9 cellular contexts compared by ENCODE assay signal in genomic region chr21:37006243-37006520, GRCh38. TPM values are rescaled to one million over a fixed set of nuclear protein-coding genes. Genes with fewer than 3 reads are reported as not detected.
DNase-seq lines count a peak whose midpoint lies in the region; ATAC-seq and TF ChIP-seq lines count a peak whose summit lies in the region.
"Had no signal": no experiment of that assay in that cellular context is flagged by ENCODE, and none has a peak within 500 bp of the region (broad histone marks: within the 10 kb centered on the region; RNA-seq: fewer than 3 reads in every experiment).

No MANE protein-coding gene starts in this region.

- H3K4me1 Mint-ChIP-seq in CD4-positive, alpha-beta memory T cell = peaks cover 13 to 25% (median 18%) of the 10 kb centered on the region in 4 donors
- H3K4me1 Mint-ChIP-seq in T-cell = peaks cover 20 to 25% (median 22%) of the 10 kb centered on the region in 3 donors

- peaks cover 25% of the 10 kb centered on the region for H3K4me1 ChIP-seq in CD4-positive, alpha-beta memory T cell (ENCODE audit: insufficient read depth, low read length)
- H3K4me1 ChIP-seq in esophagus squamous epithelium (peaks cover 12 to 29% (median 13%) of the 10 kb centered on the region in 3 donors), prostate gland (replicated peaks) (no peaks in the 10 kb centered on the region)

- H3K4me3 ChIP-seq in CD4-positive, alpha-beta memory T cell (ENCODE audit: low read length in 2 of 2) = peak overlapping the region in 1 of 2 donors; percentile 38
- H3K4me3 ChIP-seq in esophagus squamous epithelium (peak overlapping the region; percentile 41 to 75 (median 51)), prostate gland (peak overlapping the region; percentile 38 to 53)

- peaks cover 12 to 13% of the 10 kb centered on the region in 2 donors for H3K27me3 Mint-ChIP-seq in CD4-positive, alpha-beta memory T cell
- peaks cover 11 to 29% of the 10 kb centered on the region in 2 donors for H3K27me3 Mint-ChIP-seq in T-cell

- POLR2A ChIA-PET in CD4-positive, alpha-beta memory T cell (lab: Charles Lee; ENCODE audit: partially characterized antibody) = interaction anchor here (1.5 kb wide), 1 partner anchor 40 kb away, joined by 5 read pairs; the partner anchor contains the start of gene HLCS
- POLR2A ChIA-PET in T-cell (lab: Charles Lee) = interaction anchor here in 1 of 2 donors (0.6 kb wide), 1 partner anchor 354 kb away, joined by 3 read pairs; no protein-coding TSS in a partner anchor

- no peak overlapping the region for H3K27ac Mint-ChIP-seq in CD4-positive, alpha-beta memory T cell
- no peak overlapping the region for H3K27ac Mint-ChIP-seq in T-cell

- CTCF ChIA-PET in CD4-positive, alpha-beta memory T cell (lab: Charles Lee; ENCODE audit: partially characterized antibody) = interaction anchor here (1.0 to 1.5 kb wide), 3 partner anchors 17 to 376 kb away, joined by 3 to 5 read pairs (median 4); no protein-coding TSS in a partner anchor
- CTCF ChIA-PET in T-cell (lab: Charles Lee) = interaction anchor here (1.0 to 1.2 kb wide), 3 partner anchors 15 to 18 kb away, joined by 3 read pairs; no protein-coding TSS in a partner anchor

- DNase-seq in CD4-positive, alpha-beta memory T cell = peak in 1 of 5 donors; percentile 6
- DNase-seq in T-cell (no peak), esophagus squamous epithelium (lab: John Stamatoyannopoulos, UW) (no peak), prostate gland (ENCODE audit: low spot score) (no peak), posterior vena cava (ENCODE audit: low spot score) (no peak), NCI-H1092 (lab: John Stamatoyannopoulos, UW) (no peak), NCI-H748 treated with DMSO at 0.1 percent for 48 hours (lab: John Stamatoyannopoulos, UW) (no peak)
- DNase-seq: effector CD4-positive, alpha-beta T cell had no signal

- intact Hi-C loops in CD4-positive, alpha-beta memory T cell (cut with micrococcal nuclease) = loop anchor here (10.0 kb wide), 1 partner anchor 861 kb away; no protein-coding TSS in a partner anchor
- intact Hi-C loops in esophagus squamous epithelium (cut with DNase I) (no loop called here), prostate gland (cut with DNase I) (loop anchor here (10.0 kb wide), 1 partner anchor 339 kb away; no protein-coding TSS in a partner anchor), posterior vena cava (cut with DNase I) (no loop called here)

- H3K36me3 Mint-ChIP-seq in CD4-positive, alpha-beta memory T cell = no peaks in the 10 kb centered on the region
- no peaks in the 10 kb centered on the region for H3K36me3 Mint-ChIP-seq in T-cell

- peak overlapping the region in 7 of 8 donors; percentile 25 to 75 (median 57) for H3K4me3 Mint-ChIP-seq in CD4-positive, alpha-beta memory T cell
- H3K4me3 Mint-ChIP-seq in T-cell = peak overlapping the region; percentile 41 to 65 (median 52)

- no peaks in the 10 kb centered on the region for H3K9me3 ChIP-seq in CD4-positive, alpha-beta memory T cell (ENCODE audit: control insufficient read depth in 1 of 2, low read length in 2 of 2)
- H3K9me3 ChIP-seq in esophagus squamous epithelium = no peaks in the 10 kb centered on the region
- no peaks in the 10 kb centered on the region for H3K9me3 ChIP-seq in prostate gland

- no peaks in the 10 kb centered on the region for H3K27me3 ChIP-seq in CD4-positive, alpha-beta memory T cell (ENCODE audit: insufficient read depth, low read length)
- H3K27me3 ChIP-seq in esophagus squamous epithelium (peaks cover 0 to 56% (median 2%) of the 10 kb centered on the region in 4 donors), prostate gland (replicated peaks; ENCODE audit: insufficient read depth) (no peaks in the 10 kb centered on the region)

- ATAC-seq in T-cell (replicated peaks in 1 of 4) = peak in 1 of 4 experiments; percentile 8
- ATAC-seq in esophagus mucosa = no peak

- H3K36me3 ChIP-seq in CD4-positive, alpha-beta memory T cell (ENCODE audit: insufficient read depth, low read length) = no peaks in the 10 kb centered on the region
- H3K36me3 ChIP-seq in esophagus squamous epithelium = no peaks in the 10 kb centered on the region
- H3K36me3 ChIP-seq in prostate gland = no peaks in the 10 kb centered on the region

- H3K9me3 Mint-ChIP-seq in CD4-positive, alpha-beta memory T cell = no peaks in the 10 kb centered on the region
- no peaks in the 10 kb centered on the region for H3K9me3 Mint-ChIP-seq in T-cell

- no peak for TF ChIP-seq CTCF in esophagus squamous epithelium (IDR thresholded peaks at IDR 0.05)
- no peak for TF ChIP-seq CTCF in prostate gland (IDR thresholded peaks at IDR 0.05)

- WGBS in esophagus squamous epithelium, 2 donors = 1 to 3% methylated on average over 8 to 20 of the region's 20 CpGs
- WGBS in prostate gland = 2% methylated on average over 20 of the region's 20 CpGs

- H3K27ac ChIP-seq in CD4-positive, alpha-beta memory T cell (ENCODE audit: low read depth, low read length) = no peak overlapping the region
- H3K27ac ChIP-seq in esophagus squamous epithelium (no peak overlapping the region), prostate gland (no peak overlapping the region)

- TF ChIP-seq POLR2A in esophagus squamous epithelium (IDR thresholded peaks at IDR 0.05) (no peak), prostate gland (IDR thresholded peaks at IDR 0.05) (no peak)

RNA-seq across cellular contexts. Expression of gene RIPPLY3, which starts 0.3 kb away (rescaled TPM):
- not detected for total RNA-seq in CD4-positive, alpha-beta memory T cell
- polyA plus RNA-seq in CD4-positive, alpha-beta memory T cell = not detected
- total RNA-seq in T-cell = not detected
- total RNA-seq in esophagus squamous epithelium = under 1 TPM in 3 of 4 donors, not detected in 1; 0.40 to 0.57 (median 0.47) TPM
- 1 to 10 TPM in 1 of 2 donors, under 1 TPM in 1; 0.34 to 2.0 TPM for total RNA-seq in prostate gland
- total RNA-seq in posterior vena cava = not detected
- total RNA-seq in esophagus mucosa = not detected

RNA-seq across cellular contexts. Expression of gene HLCS, which starts 39.7 kb away (rescaled TPM):
- total RNA-seq in CD4-positive, alpha-beta memory T cell = 10 to 100 TPM; 13.9 to 14.7 TPM
- polyA plus RNA-seq in CD4-positive, alpha-beta memory T cell = 1 to 10 TPM; 8.3 to 8.6 TPM
- 10 to 100 TPM; 13.0 to 15.6 (median 13.8) TPM for total RNA-seq in T-cell
- total RNA-seq in esophagus squamous epithelium = 10 to 100 TPM in 3 of 4 donors, 1 to 10 TPM in 1; 6.3 to 19.5 (median 13.5) TPM
- 10 to 100 TPM; 40.9 to 41.8 TPM for total RNA-seq in prostate gland
- total RNA-seq in posterior vena cava = 10 to 100 TPM; 15.5 to 18.2 TPM
- 11.6 TPM for total RNA-seq in esophagus mucosa

Comparison
In these comparisons a context has a peak if more than half of its experiments do, and no peak if none do; other contexts are left out.
1. intact Hi-C loops: an anchor here in CD4-positive, alpha-beta memory T cell (10.0 kb wide) and prostate gland (10.0 kb wide); none called in esophagus squamous epithelium and posterior vena cava.